In the genomic region with DNA sequence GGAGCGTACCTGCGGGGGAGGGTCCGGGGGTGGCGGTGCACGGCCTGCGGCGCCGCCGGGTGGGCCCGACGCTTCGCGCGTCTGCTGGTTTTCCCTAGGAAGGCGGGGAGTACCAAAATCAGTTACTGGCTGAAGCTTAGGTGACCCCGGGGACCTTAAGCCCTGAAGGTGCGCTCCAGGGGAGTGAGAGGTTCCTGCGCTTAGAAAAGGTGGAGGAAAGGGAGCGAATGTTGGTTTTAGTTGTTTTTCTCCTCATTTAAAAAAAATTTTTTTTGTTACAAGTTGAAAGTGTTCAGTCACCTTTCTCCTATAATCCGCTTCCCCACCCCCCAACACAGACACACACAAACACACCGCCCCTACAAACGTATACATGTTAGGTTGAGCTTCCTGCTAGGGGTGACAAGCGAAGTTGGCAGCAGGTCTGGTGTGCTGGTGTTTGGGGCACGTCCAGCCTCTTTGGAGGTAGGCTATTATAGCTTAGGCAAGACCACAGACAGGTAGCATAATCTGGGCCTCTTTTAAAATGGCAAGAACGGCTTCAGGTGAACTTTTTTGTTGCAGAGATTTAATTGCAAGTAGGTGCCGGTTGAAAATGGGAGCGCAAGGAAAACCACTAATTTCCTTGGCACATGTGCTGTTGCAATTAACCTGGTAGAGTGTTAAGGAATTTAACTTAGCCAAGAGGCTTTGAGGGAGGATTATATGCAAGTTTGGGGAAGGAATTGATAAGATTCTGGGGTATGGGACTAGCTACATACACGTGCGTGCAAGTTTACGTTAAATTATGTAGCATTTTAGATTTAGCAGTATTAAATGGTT, we compare ENCODE assay signal across 1 cellular context.
A peak's percentile ranks its signal among the peaks of the same experiment; 100 is the strongest.
TF ChIP-seq lines count a peak whose summit lies in the region.

No MANE protein-coding gene starts in this region.

TF ChIP-seq in HepG2, 621 proteins besides CTCF, POLR2A, EP300 and RAD21 (continued from another document):
- TF ChIP-seq MTF2 (CRISPR knock-in tag; IDR thresholded peaks at IDR 0.05; ENCODE audit: borderline replicate concordance) (no peak), NCOA5 (CRISPR knock-in tag; IDR thresholded peaks at IDR 0.05) (no peak), TCF7L2 (IDR thresholded peaks at IDR 0.05; ENCODE audit: low read depth, low read length) (no peak), ZFY (CRISPR knock-in tag; IDR thresholded peaks at IDR 0.05) (peak; percentile 44), ZNF569 (CRISPR knock-in tag; IDR thresholded peaks at IDR 0.05; ENCODE audit: borderline replicate concordance) (no peak), ZFP36 (IDR thresholded peaks at IDR 0.05; ENCODE audit: borderline replicate concordance, low read depth, low read length, partially characterized antibody) (no peak), REXO4 (CRISPR knock-in tag; IDR thresholded peaks at IDR 0.05; ENCODE audit: borderline replicate concordance) (no peak), RFXAP (CRISPR knock-in tag; IDR thresholded peaks at IDR 0.05; ENCODE audit: borderline replicate concordance) (no peak), GATA4 (IDR thresholded peaks at IDR 0.05; ENCODE audit: borderline replicate concordance, low read depth) (no peak), ZNF143 (CRISPR knock-in tag; IDR thresholded peaks at IDR 0.05) (no peak), ZNF234 (CRISPR knock-in tag; conservative IDR thresholded peaks at IDR 0.05) (no peak), SP2 (CRISPR knock-in tag; IDR thresholded peaks at IDR 0.05) (no peak), TBX3 (IDR thresholded peaks at IDR 0.05; ENCODE audit: borderline replicate concordance) (no peak), GATAD2A (CRISPR knock-in tag; IDR thresholded peaks at IDR 0.05) (peak; percentile 19; the same call in 1 of the 2 replicates), MAFK (conservative IDR thresholded peaks at IDR 0.05 in 1 of 2, IDR thresholded peaks at IDR 0.05 in 1 of 2; ENCODE audit: low read length in 2 of 2) (no peak), POLR2AphosphoS5 (IDR thresholded peaks at IDR 0.05; ENCODE audit: low read depth, low read length) (no peak), HDAC6 (IDR thresholded peaks at IDR 0.05; ENCODE audit: low read depth, low read length) (no peak), GABPB1 (CRISPR knock-in tag; IDR thresholded peaks at IDR 0.05) (no peak; the same call in none of the 2 replicates), HOXA9 (CRISPR knock-in tag; IDR thresholded peaks at IDR 0.05; ENCODE audit: borderline replicate concordance) (no peak), KLF6 (CRISPR knock-in tag; IDR thresholded peaks at IDR 0.05) (no peak)
- TF ChIP-seq, protein P1, sequence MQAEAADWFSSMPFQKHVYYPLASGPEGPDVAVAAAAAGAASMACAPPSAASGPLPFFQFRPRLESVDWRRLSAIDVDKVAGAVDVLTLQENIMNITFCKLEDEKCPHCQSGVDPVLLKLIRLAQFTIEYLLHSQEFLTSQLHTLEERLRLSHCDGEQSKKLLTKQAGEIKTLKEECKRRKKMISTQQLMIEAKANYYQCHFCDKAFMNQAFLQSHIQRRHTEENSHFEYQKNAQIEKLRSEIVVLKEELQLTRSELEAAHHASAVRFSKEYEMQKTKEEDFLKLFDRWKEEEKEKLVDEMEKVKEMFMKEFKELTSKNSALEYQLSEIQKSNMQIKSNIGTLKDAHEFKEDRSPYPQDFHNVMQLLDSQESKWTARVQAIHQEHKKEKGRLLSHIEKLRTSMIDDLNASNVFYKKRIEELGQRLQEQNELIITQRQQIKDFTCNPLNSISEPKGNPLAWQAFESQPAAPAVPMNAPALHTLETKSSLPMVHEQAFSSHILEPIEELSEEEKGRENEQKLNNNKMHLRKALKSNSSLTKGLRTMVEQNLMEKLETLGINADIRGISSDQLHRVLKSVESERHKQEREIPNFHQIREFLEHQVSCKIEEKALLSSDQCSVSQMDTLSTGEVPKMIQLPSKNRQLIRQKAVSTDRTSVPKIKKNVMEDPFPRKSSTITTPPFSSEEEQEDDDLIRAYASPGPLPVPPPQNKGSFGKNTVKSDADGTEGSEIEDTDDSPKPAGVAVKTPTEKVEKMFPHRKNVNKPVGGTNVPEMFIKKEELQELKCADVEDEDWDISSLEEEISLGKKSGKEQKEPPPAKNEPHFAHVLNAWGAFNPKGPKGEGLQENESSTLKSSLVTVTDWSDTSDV (CRISPR knock-in tag; IDR thresholded peaks at IDR 0.05) = no peak
- TF ChIP-seq, protein P2, sequence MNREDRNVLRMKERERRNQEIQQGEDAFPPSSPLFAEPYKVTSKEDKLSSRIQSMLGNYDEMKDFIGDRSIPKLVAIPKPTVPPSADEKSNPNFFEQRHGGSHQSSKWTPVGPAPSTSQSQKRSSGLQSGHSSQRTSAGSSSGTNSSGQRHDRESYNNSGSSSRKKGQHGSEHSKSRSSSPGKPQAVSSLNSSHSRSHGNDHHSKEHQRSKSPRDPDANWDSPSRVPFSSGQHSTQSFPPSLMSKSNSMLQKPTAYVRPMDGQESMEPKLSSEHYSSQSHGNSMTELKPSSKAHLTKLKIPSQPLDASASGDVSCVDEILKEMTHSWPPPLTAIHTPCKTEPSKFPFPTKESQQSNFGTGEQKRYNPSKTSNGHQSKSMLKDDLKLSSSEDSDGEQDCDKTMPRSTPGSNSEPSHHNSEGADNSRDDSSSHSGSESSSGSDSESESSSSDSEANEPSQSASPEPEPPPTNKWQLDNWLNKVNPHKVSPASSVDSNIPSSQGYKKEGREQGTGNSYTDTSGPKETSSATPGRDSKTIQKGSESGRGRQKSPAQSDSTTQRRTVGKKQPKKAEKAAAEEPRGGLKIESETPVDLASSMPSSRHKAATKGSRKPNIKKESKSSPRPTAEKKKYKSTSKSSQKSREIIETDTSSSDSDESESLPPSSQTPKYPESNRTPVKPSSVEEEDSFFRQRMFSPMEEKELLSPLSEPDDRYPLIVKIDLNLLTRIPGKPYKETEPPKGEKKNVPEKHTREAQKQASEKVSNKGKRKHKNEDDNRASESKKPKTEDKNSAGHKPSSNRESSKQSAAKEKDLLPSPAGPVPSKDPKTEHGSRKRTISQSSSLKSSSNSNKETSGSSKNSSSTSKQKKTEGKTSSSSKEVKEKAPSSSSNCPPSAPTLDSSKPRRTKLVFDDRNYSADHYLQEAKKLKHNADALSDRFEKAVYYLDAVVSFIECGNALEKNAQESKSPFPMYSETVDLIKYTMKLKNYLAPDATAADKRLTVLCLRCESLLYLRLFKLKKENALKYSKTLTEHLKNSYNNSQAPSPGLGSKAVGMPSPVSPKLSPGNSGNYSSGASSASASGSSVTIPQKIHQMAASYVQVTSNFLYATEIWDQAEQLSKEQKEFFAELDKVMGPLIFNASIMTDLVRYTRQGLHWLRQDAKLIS (CRISPR knock-in tag; IDR thresholded peaks at IDR 0.05) = no peak
- TF ChIP-seq, protein P3, sequence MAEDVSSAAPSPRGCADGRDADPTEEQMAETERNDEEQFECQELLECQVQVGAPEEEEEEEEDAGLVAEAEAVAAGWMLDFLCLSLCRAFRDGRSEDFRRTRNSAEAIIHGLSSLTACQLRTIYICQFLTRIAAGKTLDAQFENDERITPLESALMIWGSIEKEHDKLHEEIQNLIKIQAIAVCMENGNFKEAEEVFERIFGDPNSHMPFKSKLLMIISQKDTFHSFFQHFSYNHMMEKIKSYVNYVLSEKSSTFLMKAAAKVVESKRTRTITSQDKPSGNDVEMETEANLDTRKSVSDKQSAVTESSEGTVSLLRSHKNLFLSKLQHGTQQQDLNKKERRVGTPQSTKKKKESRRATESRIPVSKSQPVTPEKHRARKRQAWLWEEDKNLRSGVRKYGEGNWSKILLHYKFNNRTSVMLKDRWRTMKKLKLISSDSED (CRISPR knock-in tag; IDR thresholded peaks at IDR 0.05) = no peak
